In genomic region chr13:24053505-24054251, GRCh38 we compare ENCODE assay signal across 8 cellular contexts.
DNase-seq lines count a peak whose midpoint lies in the region; ATAC-seq and TF ChIP-seq lines count a peak whose summit lies in the region.

No MANE protein-coding gene starts in this region.

- no peaks in the 10 kb centered on the region for H3K79me2 ChIP-seq in DOHH2 (ENCODE audit: control insufficient read depth, low read length)

- no peaks in the 10 kb centered on the region for H4K20me1 ChIP-seq in DOHH2 (ENCODE audit: control insufficient read depth, insufficient read depth, low read depth, low read length)

- intact Hi-C loops in gastrocnemius medialis (cut with DNase I; ENCODE audit: low total_unique reads): loop anchor here (1.0 to 2.0 kb wide), 2 partner anchors 33 to 167 kb away; no protein-coding TSS in a partner anchor

- TF ChIP-seq CTCF in DOHH2 (IDR thresholded peaks at IDR 0.05; ENCODE audit: low read depth, low read length, poor library complexity, severe bottlenecking): peak; percentile 89
- peak; percentile 75 for TF ChIP-seq CTCF in LNCAP (IDR thresholded peaks at IDR 0.05)
- peak in 1 of 2 donors; percentile 80 for TF ChIP-seq CTCF in right atrium auricular region (IDR thresholded peaks at IDR 0.05)
- TF ChIP-seq CTCF in gastrocnemius medialis (IDR thresholded peaks at IDR 0.05 in 4 of 5, conservative IDR thresholded peaks at IDR 0.05 in 1 of 5): peak; percentile 32 to 54 (median 50)

- H3K4me1 ChIP-seq in DOHH2 (ENCODE audit: control insufficient read depth, low read length) (peaks cover 8% of the 10 kb centered on the region), right atrium auricular region (peaks cover 0 to 33% of the 10 kb centered on the region in 2 donors), gastrocnemius medialis (peaks cover 3 to 13% of the 10 kb centered on the region in 2 donors)

- H3K27me3 ChIP-seq in DOHH2 (ENCODE audit: control insufficient read depth, low read length) (peaks cover 3% of the 10 kb centered on the region; the same call in 1 of the 2 replicates), right atrium auricular region (no peaks in the 10 kb centered on the region), gastrocnemius medialis (no peaks in the 10 kb centered on the region)

- no peak overlapping the region for H3K4me3 ChIP-seq in DOHH2 (ENCODE audit: low read length)
- H3K4me3 ChIP-seq in right atrium auricular region: no peak overlapping the region
- no peak overlapping the region for H3K4me3 ChIP-seq in gastrocnemius medialis

- peaks cover 3% of the 10 kb centered on the region; the same call in 1 of the 2 replicates for H3F3A ChIP-seq in DOHH2 (ENCODE audit: control insufficient read depth, insufficient read depth)

- no peaks in the 10 kb centered on the region for H3K36me3 ChIP-seq in DOHH2 (ENCODE audit: control insufficient read depth, low read length)
- no peaks in the 10 kb centered on the region for H3K36me3 ChIP-seq in right atrium auricular region
- no peaks in the 10 kb centered on the region for H3K36me3 ChIP-seq in gastrocnemius medialis

- in situ Hi-C loops in SK-MEL-5 (cut with HindIII; ENCODE audit: low pct_unique_long_range_greater_than_20kb, low sequenced_read_pairs) (no loop called here), gastrocnemius medialis (cut with MboI; ENCODE audit: low sequenced_read_pairs in 4 of 4) (loop anchor here in 1 of 4 donors (10.0 kb wide), 1 partner anchor 161 kb away; no protein-coding TSS in a partner anchor)

- H3K27ac ChIP-seq in DOHH2 (ENCODE audit: low read depth, low read length): no peak overlapping the region
- peak overlapping the region; percentile 39 to 45 for H3K27ac ChIP-seq in right atrium auricular region
- peak overlapping the region in 2 of 4 donors; percentile 48 to 57 for H3K27ac ChIP-seq in gastrocnemius medialis

- H3K9me3 ChIP-seq in DOHH2 (ENCODE audit: control insufficient read depth, insufficient read depth, low read length): no peaks in the 10 kb centered on the region
- no peaks in the 10 kb centered on the region for H3K9me3 ChIP-seq in right atrium auricular region
- H3K9me3 ChIP-seq in gastrocnemius medialis: no peaks in the 10 kb centered on the region

- peak; percentile 89 for DNase-seq in SK-MEL-5 (ENCODE audit: low read depth, low spot score)
- peak; percentile 27 for DNase-seq in activated naive CD8-positive, alpha-beta T cell treated with anti-CD3 and anti-CD28 coated beads, Interleukin-2, amount 50 U/mL, for 16 hours (ENCODE audit: low read depth, low spot score)
- no peak for DNase-seq in right atrium auricular region (ENCODE audit: low spot score)
- no peak for DNase-seq in gastrocnemius medialis
- DNase-seq in hepatic stellate cell (ENCODE audit: low spot score): no peak

- H3K9me2 ChIP-seq in DOHH2 (replicated peaks; ENCODE audit: control insufficient read depth, low read length): no peaks in the 10 kb centered on the region

- ATAC-seq in GM21717 (IDR thresholded peaks at IDR 0.05; ENCODE audit: unreplicated experiment) (peak; percentile 72), gastrocnemius medialis (peak in 1 of 2 donors; percentile 32)

- no peak for TF ChIP-seq POLR2A in gastrocnemius medialis (IDR thresholded peaks at IDR 0.05)

- 0 out of 2 replicates have a peak overlapping the region, but pooled peaks have one; percentile 15 for H3K4me2 ChIP-seq in DOHH2 (ENCODE audit: low read length)

Comparison
In these comparisons a context has a peak if more than half of its experiments do, and no peak if none do; other contexts are left out.
1. DNase-seq: peak in SK-MEL-5 (single experiment) and activated naive CD8-positive, alpha-beta T cell treated with anti-CD3 and anti-CD28 coated beads, Interleukin-2, amount 50 U/mL, for 16 hours (single experiment); none in right atrium auricular region (single experiment), gastrocnemius medialis (0 of 2) and hepatic stellate cell (single experiment).